8 cellular contexts compared by ENCODE assay signal in the genomic region with DNA sequence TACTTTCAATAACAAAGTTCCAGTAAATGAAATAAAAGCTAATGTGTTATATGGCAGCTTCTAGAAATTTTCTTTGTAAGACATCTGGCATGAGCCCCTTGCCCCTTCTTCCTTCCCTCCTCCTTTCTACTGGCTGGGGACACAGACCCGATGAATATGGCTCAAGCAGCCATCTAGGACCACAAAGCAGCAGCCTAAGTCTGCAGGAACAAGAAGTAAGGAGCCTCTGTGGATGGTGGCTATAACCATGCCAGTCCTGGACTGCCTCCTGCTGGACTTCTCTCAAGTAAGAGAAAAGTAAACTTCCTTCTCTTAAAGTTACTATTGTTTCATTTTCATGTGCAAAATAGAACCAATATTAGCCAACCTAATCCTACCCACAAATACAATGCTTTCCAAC.
DNase-seq lines count a peak whose midpoint lies in the region; ATAC-seq, FAIRE-seq and TF ChIP-seq lines count a peak whose summit lies in the region.

No MANE protein-coding gene starts in this region.

- H3K4me3 ChIP-seq in GM12864 (ENCODE audit: low read depth, low read length) (no peak overlapping the region), endothelial cell of umbilical vein (replicated peaks in 1 of 3; ENCODE audit: insufficient read depth in 1 of 3, low read depth in 1 of 3, low read length in 3 of 3) (no peak overlapping the region)

- H3K9me3 ChIP-seq in endothelial cell of umbilical vein (replicated peaks; ENCODE audit: control insufficient read depth, insufficient read depth, low read length) = no peaks in the 10 kb centered on the region

- BruUV-seq in endothelial cell of umbilical vein (replicated peaks; lab: Mats Ljungman, UMichigan) = no TSS peak

- H3K9ac ChIP-seq in endothelial cell of umbilical vein (replicated peaks; ENCODE audit: extremely low read depth, insufficient read depth, low read length) = no peak overlapping the region

- in situ Hi-C loops in KBM-7 (cut with MboI; ENCODE audit: low pct_unique_long_range_greater_than_20kb, low sequenced_read_pairs) = no loop called here

- DNase-seq in GM12864 (ENCODE audit: low read depth) = peak; percentile 53
- DNase-seq in KBM-7 = peak; percentile 45
- peak; percentile 76 for DNase-seq in endothelial cell of umbilical vein (ENCODE audit: low read depth, low spot score)
- no peak for DNase-seq in osteocyte (ENCODE audit: extremely low spot score, unreplicated experiment)
- DNase-seq in posterior vena cava (ENCODE audit: low spot score) = no peak
- DNase-seq in activated CD4-positive, alpha-beta T cell treated with anti-CD3 and anti-CD28 coated beads, Interleukin-2, amount 10 ng/mL, durations not matched to agents 24 days and 14 days = no peak

- H2AFZ ChIP-seq in endothelial cell of umbilical vein (ENCODE audit: low read depth, low read length) = no peak overlapping the region

- H3K4me2 ChIP-seq in endothelial cell of umbilical vein (ENCODE audit: insufficient read depth, low read length) = no peak overlapping the region

- peaks cover 2% of the 10 kb centered on the region for H4K20me1 ChIP-seq in endothelial cell of umbilical vein (replicated peaks; ENCODE audit: control insufficient read depth, extremely low read depth, insufficient read depth, low read length)

- CTCF ChIA-PET in endothelial cell of umbilical vein (lab: Charles Lee) = interaction anchor here (0.6 to 10.8 kb wide), 21 partner anchors 10 to 132 kb away, joined by 3 to 174 read pairs (median 6); partner anchors contain the start of gene DST

- H3K4me1 ChIP-seq in endothelial cell of umbilical vein (ENCODE audit: control insufficient read depth, extremely low read depth, insufficient read depth, low read length) = no peaks in the 10 kb centered on the region

- intact Hi-C loops in endothelial cell of umbilical vein (cut with micrococcal nuclease) = loop anchor here (1.0 to 2.0 kb wide), 3 partner anchors 48 to 120 kb away; no protein-coding TSS in a partner anchor
- intact Hi-C loops in posterior vena cava (cut with DNase I) = no loop called here
- intact Hi-C loops in activated CD4-positive, alpha-beta T cell treated with anti-CD3 and anti-CD28 coated beads, Interleukin-2, amount 10 ng/mL, durations not matched to agents 24 days and 14 days (cut with micrococcal nuclease) = loop anchor here (1.0 to 10.0 kb wide), 2 partner anchors 48 to 123 kb away; no protein-coding TSS in a partner anchor

- H3K36me3 ChIP-seq in endothelial cell of umbilical vein (ENCODE audit: control insufficient read depth in 2 of 2, extremely low read depth in 1 of 2, insufficient read depth in 2 of 2, low read length in 2 of 2) = no peaks in the 10 kb centered on the region

- FAIRE-seq in endothelial cell of umbilical vein (lab: Jason Lieb, UNC) = no peak

- peak overlapping the region; percentile 52 for H3K27ac Mint-ChIP-seq in osteocyte (ENCODE audit: unreplicated experiment)
- no peak overlapping the region for H3K27ac Mint-ChIP-seq in activated CD4-positive, alpha-beta T cell treated with anti-CD3 and anti-CD28 coated beads, Interleukin-2, amount 10 ng/mL, durations not matched to agents 24 days and 14 days

- ATAC-seq in GM21737 (IDR thresholded peaks at IDR 0.05; ENCODE audit: unreplicated experiment) (no peak), GM18519 (IDR thresholded peaks at IDR 0.05; ENCODE audit: low FRiP score, unreplicated experiment) (no peak)

- H3K27ac ChIP-seq in endothelial cell of umbilical vein (ENCODE audit: insufficient read depth, low read depth, low read length) = no peak overlapping the region

- H3K36me3 Mint-ChIP-seq in osteocyte (ENCODE audit: unreplicated experiment) = no peaks in the 10 kb centered on the region
- H3K36me3 Mint-ChIP-seq in activated CD4-positive, alpha-beta T cell treated with anti-CD3 and anti-CD28 coated beads, Interleukin-2, amount 10 ng/mL, durations not matched to agents 24 days and 14 days (ENCODE audit: low read depth) = no peaks in the 10 kb centered on the region

- POLR2A ChIA-PET in endothelial cell of umbilical vein (lab: Charles Lee) = interaction anchor here (0.6 kb wide), 1 partner anchor 230 kb away, joined by 3 read pairs; no protein-coding TSS in a partner anchor

- no peaks in the 10 kb centered on the region for H3K9me1 ChIP-seq in endothelial cell of umbilical vein (replicated peaks; ENCODE audit: control insufficient read depth, extremely low read depth, insufficient read depth, low read length)

- H3K27me3 ChIP-seq in endothelial cell of umbilical vein (ENCODE audit: control insufficient read depth in 2 of 2, insufficient read depth in 2 of 2, low read length in 2 of 2) = no peaks in the 10 kb centered on the region

- peak; percentile 50 for TF ChIP-seq CTCF in GM12864 (IDR thresholded peaks at IDR 0.05; ENCODE audit: low read depth, low read length, missing control alignments)
- peak; percentile 36 to 45 for TF ChIP-seq CTCF in endothelial cell of umbilical vein (IDR thresholded peaks at IDR 0.05; ENCODE audit: extremely low read depth in 1 of 2, insufficient read depth in 1 of 2, low read depth in 1 of 2, low read length in 2 of 2)
- TF ChIP-seq CTCF in osteocyte (IDR thresholded peaks at IDR 0.05) = peak; percentile 44

- H3K4me1 Mint-ChIP-seq in osteocyte (ENCODE audit: unreplicated experiment) = peaks cover 51% of the 10 kb centered on the region
- H3K4me1 Mint-ChIP-seq in activated CD4-positive, alpha-beta T cell treated with anti-CD3 and anti-CD28 coated beads, Interleukin-2, amount 10 ng/mL, durations not matched to agents 24 days and 14 days = peaks cover 5% of the 10 kb centered on the region

- H3K9me3 Mint-ChIP-seq in osteocyte (ENCODE audit: unreplicated experiment) = no peaks in the 10 kb centered on the region
- no peaks in the 10 kb centered on the region for H3K9me3 Mint-ChIP-seq in activated CD4-positive, alpha-beta T cell treated with anti-CD3 and anti-CD28 coated beads, Interleukin-2, amount 10 ng/mL, durations not matched to agents 24 days and 14 days

- dilution Hi-C loops in endothelial cell of umbilical vein (cut with MboI; ENCODE audit: extremely low pct_ligation_motif_present, low sequenced_read_pairs) = no loop called here

- H3K27me3 Mint-ChIP-seq in osteocyte (ENCODE audit: unreplicated experiment) = no peaks in the 10 kb centered on the region
- no peaks in the 10 kb centered on the region for H3K27me3 Mint-ChIP-seq in activated CD4-positive, alpha-beta T cell treated with anti-CD3 and anti-CD28 coated beads, Interleukin-2, amount 10 ng/mL, durations not matched to agents 24 days and 14 days

- peaks cover 52% of the 10 kb centered on the region for H3K79me2 ChIP-seq in endothelial cell of umbilical vein (ENCODE audit: control insufficient read depth, insufficient read depth, low read length)

- no peak for TF ChIP-seq POLR2A in endothelial cell of umbilical vein (IDR thresholded peaks at IDR 0.05; ENCODE audit: low read depth, low read length)

- H3K4me3 Mint-ChIP-seq in osteocyte (ENCODE audit: unreplicated experiment) = no peak overlapping the region
- no peak overlapping the region for H3K4me3 Mint-ChIP-seq in activated CD4-positive, alpha-beta T cell treated with anti-CD3 and anti-CD28 coated beads, Interleukin-2, amount 10 ng/mL, durations not matched to agents 24 days and 14 days

TF ChIP-seq in endothelial cell of umbilical vein, 7 proteins besides CTCF, POLR2A, EP300 and RAD21:
- no peak for TF ChIP-seq MYC (IDR thresholded peaks at IDR 0.05; ENCODE audit: low read depth, low read length)
- TF ChIP-seq EZH2 (IDR thresholded peaks at IDR 0.05; ENCODE audit: borderline replicate concordance, low read depth, low read length, severe bottlenecking) = no peak
- no peak for TF ChIP-seq FOS (IDR thresholded peaks at IDR 0.05; ENCODE audit: borderline replicate concordance, insufficient read depth, low read length)
- TF ChIP-seq, protein P1, sequence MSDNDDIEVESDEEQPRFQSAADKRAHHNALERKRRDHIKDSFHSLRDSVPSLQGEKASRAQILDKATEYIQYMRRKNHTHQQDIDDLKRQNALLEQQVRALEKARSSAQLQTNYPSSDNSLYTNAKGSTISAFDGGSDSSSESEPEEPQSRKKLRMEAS (IDR thresholded peaks at IDR 0.05; ENCODE audit: insufficient read depth, insufficient read length) = no peak
- no peak for TF ChIP-seq POLR2AphosphoS5 (IDR thresholded peaks at IDR 0.05; ENCODE audit: insufficient read depth, low read depth, low read length)
- TF ChIP-seq GATA2 (IDR thresholded peaks at IDR 0.05; ENCODE audit: insufficient read depth, insufficient read length, low read depth, low read length) = no peak
- TF ChIP-seq JUN (IDR thresholded peaks at IDR 0.05; ENCODE audit: borderline replicate concordance, insufficient read depth, insufficient read length, low read depth) = no peak
TF ChIP-seq in endothelial cell of umbilical vein: peak in this region for 0.

Comparison
In these comparisons a context has a peak if more than half of its experiments do, and no peak if none do; other contexts are left out.
1. DNase-seq: peak in GM12864 (single experiment), KBM-7 (single experiment) and endothelial cell of umbilical vein (single experiment); none in osteocyte (single experiment), posterior vena cava (single experiment) and activated CD4-positive, alpha-beta T cell treated with anti-CD3 and anti-CD28 coated beads, Interleukin-2, amount 10 ng/mL, durations not matched to agents 24 days and 14 days (single experiment).
2. intact Hi-C loops: an anchor here in endothelial cell of umbilical vein (1.0 to 2.0 kb wide) and activated CD4-positive, alpha-beta T cell treated with anti-CD3 and anti-CD28 coated beads, Interleukin-2, amount 10 ng/mL, durations not matched to agents 24 days and 14 days (1.0 to 10.0 kb wide); none called in posterior vena cava.
3. Peak in every context shown above with its lines, with median percentiles within 50 percentile points of each other: CTCF ChIP-seq.